ENCODE assay signal across 8 cellular contexts in genomic region chr1:145957443-145958319, GRCh38. TPM values are rescaled to one million over a fixed set of nuclear protein-coding genes. Genes with fewer than 3 reads are reported as not detected.
DNase-seq lines count a peak whose midpoint lies in the region; ATAC-seq and TF ChIP-seq lines count a peak whose summit lies in the region.

TSS of gene LIX1L (minus strand) at chr1:145958017. CDS start at chr1:145957927, 90 bp downstream.

- TF ChIP-seq EP300 in Ishikawa (IDR thresholded peaks at IDR 0.05; ENCODE audit: borderline replicate concordance) = no peak

- H3K36me3 ChIP-seq in PC-3 (ENCODE audit: low read depth, low read length) = no peaks in the 10 kb centered on the region

- H2AFZ ChIP-seq in PC-3 (ENCODE audit: low read length) = peak within 1 kb of the TSS; percentile 83

- H3K4me2 ChIP-seq in PC-3 (ENCODE audit: low read length) = peak within 1 kb of the TSS; percentile 84

- ATAC-seq in GM21576 (IDR thresholded peaks at IDR 0.05; ENCODE audit: unreplicated experiment) = peak; percentile 87
- peak; percentile 81 for ATAC-seq in PC-3

- peak within 1 kb of the TSS; percentile 50 for H3K9ac ChIP-seq in PC-3 (ENCODE audit: low read length)

- no peaks in the 10 kb centered on the region for H4K20me1 ChIP-seq in PC-3 (ENCODE audit: low read length)

- DNase-seq in DMS114 treated with DMSO at 0.1 percent for 48 hours (lab: John Stamatoyannopoulos, UW; ENCODE audit: unreplicated experiment) (peak; percentile 99), PC-3 (peak; percentile 99), activated T-cell treated with anti-CD3 and anti-CD28 coated beads for 48 hours (ENCODE audit: low read depth) (peak; percentile 92), epithelial cell of proximal tubule (ENCODE audit: low read depth) (peak; percentile 71), mucosa of gallbladder (ENCODE audit: low spot score) (peak; percentile 96)
- DNase-seq in stimulated activated CD8-positive, alpha-beta memory T cell treated with anti-CD3 and anti-CD28 coated beads, Interleukin-4, amount 100 ng/mL, for 4 hours (ENCODE audit: low read depth in 2 of 2, low spot score in 1 of 2) = peak; percentile 83 to 87

- H3K9me2 ChIP-seq in PC-3 (replicated peaks; ENCODE audit: low read length) = no peaks in the 10 kb centered on the region

- H3K27ac ChIP-seq in PC-3 (ENCODE audit: low read length) = 0 out of 2 replicates have a peak within 1 kb of the TSS, but pooled peaks have one; percentile 1

- peaks cover 43% of the 10 kb centered on the region for H3K4me1 ChIP-seq in PC-3 (ENCODE audit: insufficient read depth, low read length)

- BruUV-seq in PC-3 (replicated peaks; lab: Mats Ljungman, UMichigan) = no TSS peak

- no peaks in the 10 kb centered on the region for H3K27me3 ChIP-seq in PC-3 (ENCODE audit: low read length)

- POLR2A ChIA-PET in PC-3 (lab: Charles Lee; ENCODE audit: unreplicated experiment) = interaction anchor here (0.5 to 1.6 kb wide), 5 partner anchors 18 to 99 kb away, joined by 4 to 12 read pairs (median 5); partner anchors contain the start of genes PEX11B, PIAS3 and RBM8A

- H3K79me2 ChIP-seq in PC-3 (ENCODE audit: low read length) = peaks cover 24% of the 10 kb centered on the region

- H3F3A ChIP-seq in PC-3 (ENCODE audit: low read length, unreplicated experiment) = no peaks in the 10 kb centered on the region

- CTCF ChIA-PET in PC-3 (lab: Charles Lee) = interaction anchor here (0.6 to 1.8 kb wide), 8 partner anchors 20 to 181 kb away, joined by 3 to 10 read pairs (median 4); partner anchors contain the start of genes NUDT17 and RBM8A

- TF ChIP-seq CTCF in PC-3 (conservative IDR thresholded peaks at IDR 0.05; ENCODE audit: low read depth, low read length) (no peak), epithelial cell of proximal tubule (conservative IDR thresholded peaks at IDR 0.05; ENCODE audit: low read depth, low read length) (no peak)

- H3K9me3 ChIP-seq in PC-3 (ENCODE audit: low read length) = no peaks in the 10 kb centered on the region

- TF ChIP-seq RAD21 in Ishikawa (IDR thresholded peaks at IDR 0.05; ENCODE audit: low read depth) = no peak

- H3K4me3 ChIP-seq in PC-3 (ENCODE audit: low read length) = peak within 1 kb of the TSS; percentile 76
- peak within 1 kb of the TSS; percentile 75 for H3K4me3 ChIP-seq in epithelial cell of proximal tubule (ENCODE audit: low read depth, low read length)

- intact Hi-C loops in PC-3 (cut with micrococcal nuclease) = loop anchor here (1.0 to 5.0 kb wide), 5 partner anchors 17 to 99 kb away; partner anchors contain the start of genes PEX11B, PIAS3 and RBM8A

TF ChIP-seq in Ishikawa, 13 proteins besides CTCF, POLR2A, EP300 and RAD21:
- TF ChIP-seq TCF12 (IDR thresholded peaks at IDR 0.05; ENCODE audit: low read depth) (peak; percentile 24; the same call in 1 of the 2 replicates), YY1 (IDR thresholded peaks at IDR 0.05; ENCODE audit: low read depth) (0 out of 2 replicates have a peak, but pooled peaks have one; percentile 14), TEAD4 (IDR thresholded peaks at IDR 0.05) (no peak), MAX (IDR thresholded peaks at IDR 0.05) (peak; percentile 65; the same call in 1 of the 2 replicates), NFIC (IDR thresholded peaks at IDR 0.05) (peak; percentile 60), CREB1 (IDR thresholded peaks at IDR 0.05; ENCODE audit: low read depth) (no peak), FOXM1 (IDR thresholded peaks at IDR 0.05; ENCODE audit: borderline replicate concordance, low read depth) (no peak), EGR1 (IDR thresholded peaks at IDR 0.05) (0 out of 2 replicates have a peak, but pooled peaks have one; percentile 8), REST (IDR thresholded peaks at IDR 0.05; ENCODE audit: low read depth) (no peak), CEBPB (IDR thresholded peaks at IDR 0.05) (no peak), TAF1 (IDR thresholded peaks at IDR 0.05; ENCODE audit: low read depth) (0 out of 2 replicates have a peak, but pooled peaks have one; percentile 14), ZBTB7A (IDR thresholded peaks at IDR 0.05; ENCODE audit: low read depth) (no peak), USF1 (IDR thresholded peaks at IDR 0.05) (no peak)

RNA-seq across cellular contexts. Expression of gene LIX1L, which starts in this region (rescaled TPM):
- total RNA-seq in PC-3 (2014; rRNA removed) (12.5 and 13.6 TPM in 2 replicates), epithelial cell of proximal tubule (22.3 and 32.5 TPM in 2 replicates), mucosa of gallbladder (42.9 TPM)

Comparison
In these comparisons a context has a peak if more than half of its experiments do, and no peak if none do; other contexts are left out.
1. Peak in every context shown above with its lines: DNase-seq, ATAC-seq, H3K4me3 ChIP-seq and H3K27ac ChIP-seq.